Comparison of ENCODE assay signal across 8 cellular contexts in the genomic region with DNA sequence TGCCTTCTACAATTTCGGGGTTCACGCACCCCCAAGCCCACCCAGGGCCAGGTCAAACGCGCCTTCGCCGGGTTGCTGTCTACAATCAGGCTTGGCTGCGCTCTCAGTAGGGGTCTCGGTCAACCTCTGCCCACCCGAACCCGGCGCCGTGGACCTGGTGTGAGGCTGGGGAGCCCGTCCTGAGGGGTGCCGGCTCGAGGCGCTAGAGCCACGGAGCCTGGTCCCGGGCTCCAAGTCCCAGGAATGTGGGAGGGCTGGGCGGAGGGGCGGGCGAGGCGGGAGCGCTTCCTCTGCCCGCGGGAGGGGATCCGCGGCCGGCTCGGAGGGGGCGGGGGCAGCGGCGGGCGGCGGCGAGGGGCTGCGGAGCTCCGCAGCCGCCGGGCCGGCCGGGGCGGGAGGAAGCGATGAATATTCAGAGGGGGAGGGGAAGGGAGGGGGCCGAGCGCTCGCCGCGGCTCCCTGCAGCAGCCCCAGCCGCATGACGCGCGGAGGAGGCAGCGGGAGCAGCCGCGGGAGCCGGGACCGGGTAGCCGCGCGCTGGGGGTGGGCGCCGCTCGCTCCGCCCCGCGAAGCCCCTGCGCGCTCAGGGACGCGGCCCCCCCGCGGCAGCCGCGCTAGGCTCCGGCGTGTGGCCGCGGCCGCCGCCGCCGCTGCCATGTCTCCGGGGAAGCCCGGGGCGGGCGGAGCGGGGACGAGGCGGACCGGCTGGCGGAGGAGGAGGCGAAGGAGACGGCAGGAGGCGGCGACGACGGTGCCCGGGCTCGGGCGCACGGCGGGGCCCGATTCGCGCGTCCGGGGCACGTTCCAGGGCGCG.
A peak's percentile ranks its signal among the peaks of the same experiment; 100 is the strongest.
DNase-seq lines count a peak whose midpoint lies in the region; ATAC-seq lines count a peak whose summit lies in the region.

Gene PTPRJ (plus strand): TSS at position 467 of the 814 bp plus-strand sequence. CDS start 354 bp downstream, outside the sequence.

- H3K36me3 Mint-ChIP-seq in stimulated activated memory B cell treated with anti-CD40 and anti-IgM and Interleukin-4, amounts not matched to agents 10 μg/mL and 1 μg/mL and 100 μg/mL, for 72 hours, result peaks cover 9% of the 10 kb centered on the region

- DNase-seq in DMS153 treated with DMSO at 0.1 percent for 48 hours (lab: John Stamatoyannopoulos, UW; ENCODE audit: unreplicated experiment), result peak; percentile 17
- DNase-seq in DMS153 (lab: John Stamatoyannopoulos, UW), result no peak
- peak; percentile 60 for DNase-seq in NCI-H510A (lab: John Stamatoyannopoulos, UW)
- DNase-seq in activated T-cell treated with anti-CD3 and anti-CD28 coated beads for 24 hours (ENCODE audit: low read depth), result peak; percentile 44
- peak; percentile 67 for DNase-seq in epidermal melanocyte (ENCODE audit: insufficient read length, low spot score)
- DNase-seq in midbrain (lab: John Stamatoyannopoulos, UW), result peak; percentile 76

- peaks cover 33% of the 10 kb centered on the region for H3K4me1 Mint-ChIP-seq in stimulated activated memory B cell treated with anti-CD40 and anti-IgM and Interleukin-4, amounts not matched to agents 10 μg/mL and 1 μg/mL and 100 μg/mL, for 72 hours

- H3K4me3 Mint-ChIP-seq in stimulated activated memory B cell treated with anti-CD40 and anti-IgM and Interleukin-4, amounts not matched to agents 10 μg/mL and 1 μg/mL and 100 μg/mL, for 72 hours, result peak within 1 kb of the TSS; percentile 86

- H3K9me3 Mint-ChIP-seq in stimulated activated memory B cell treated with anti-CD40 and anti-IgM and Interleukin-4, amounts not matched to agents 10 μg/mL and 1 μg/mL and 100 μg/mL, for 72 hours, result no peaks in the 10 kb centered on the region

- H3K27me3 Mint-ChIP-seq in stimulated activated memory B cell treated with anti-CD40 and anti-IgM and Interleukin-4, amounts not matched to agents 10 μg/mL and 1 μg/mL and 100 μg/mL, for 72 hours, result no peaks in the 10 kb centered on the region

- H3K27ac Mint-ChIP-seq in stimulated activated memory B cell treated with anti-CD40 and anti-IgM and Interleukin-4, amounts not matched to agents 10 μg/mL and 1 μg/mL and 100 μg/mL, for 72 hours, result peak within 1 kb of the TSS; percentile 65

- peak; percentile 71 for ATAC-seq in HG02759 (IDR thresholded peaks at IDR 0.05; ENCODE audit: unreplicated experiment)
- ATAC-seq in stimulated activated memory B cell treated with anti-CD40 and anti-IgM and Interleukin-4, amounts not matched to agents 10 μg/mL and 1 μg/mL and 100 μg/mL, for 72 hours, result peak; percentile 78
